In genomic region chr11:65817815-65818680, GRCh38 we compare ENCODE assay signal across 8 cellular contexts. TPM values are rescaled to one million over a fixed set of nuclear protein-coding genes. Genes with fewer than 3 reads are reported as not detected.
DNase-seq lines count a peak whose midpoint lies in the region; ATAC-seq and TF ChIP-seq lines count a peak whose summit lies in the region.

No MANE protein-coding gene starts in this region.

- H3K9me2 ChIP-seq in GM23248 (ENCODE audit: insufficient read depth) = no peaks in the 10 kb centered on the region

- H3K27ac Mint-ChIP-seq in neural progenitor cell = no peak overlapping the region

- H4K20me1 ChIP-seq in GM23248 (ENCODE audit: insufficient read depth) = no peaks in the 10 kb centered on the region
- H4K20me1 ChIP-seq in neural progenitor cell (ENCODE audit: low read depth) = no peaks in the 10 kb centered on the region

- no peak for TF ChIP-seq POLR2A in stomach (IDR thresholded peaks at IDR 0.05)

- H3K9ac ChIP-seq in GM23248 (peak overlapping the region; percentile 82), neural progenitor cell (no peak overlapping the region)

- H3K9me3 ChIP-seq in GM23248 (ENCODE audit: low read depth) (no peaks in the 10 kb centered on the region), RWPE2 (ENCODE audit: severe bottlenecking) (no peaks in the 10 kb centered on the region), neural progenitor cell (ENCODE audit: low read depth) (no peaks in the 10 kb centered on the region), stomach (no peaks in the 10 kb centered on the region)

- peak; percentile 82 for ATAC-seq in RWPE2 (ENCODE audit: low read depth)

- peak overlapping the region; percentile 30; the same call in 1 of the 2 replicates for H3K27ac ChIP-seq in GM23248
- H3K27ac ChIP-seq in RWPE2 (ENCODE audit: poor library complexity, severe bottlenecking) = peak overlapping the region; percentile 29
- H3K27ac ChIP-seq in neural progenitor cell = no peak overlapping the region
- H3K27ac ChIP-seq in stomach = peak overlapping the region; percentile 68 to 89 (median 87)

- 5% methylated on average over 55 to 69 of the region's 74 CpGs for WGBS in GM23248 (ENCODE audit: low coverage in 1 of 2, low lambda C conversion rate in 2 of 2, missing lambda C conversion rate in 2 of 2), 2 experiments
- 6 to 12% (median 7%) methylated on average over 34 to 74 of the region's 74 CpGs for WGBS in stomach, 5 donors

- no peak for TF ChIP-seq EP300 in stomach (IDR thresholded peaks at IDR 0.05)

- DNase-seq in DMS79 treated with DMSO at 0.1 percent for 48 hours (lab: John Stamatoyannopoulos, UW) (peak; percentile 87), GM23248 (peak; percentile 90), LoVo (ENCODE audit: low spot score) (peak; percentile 95), RWPE2 (ENCODE audit: low spot score) (peak; percentile 89), activated gamma-delta T cell (lab: John Stamatoyannopoulos, UW) (peak; percentile 82), foreskin fibroblast (peak; percentile 71 to 94), neural progenitor cell (ENCODE audit: low spot score) (peak; percentile 95), stomach (peak; percentile 98)

- H3K4me3 ChIP-seq in GM23248 = peak overlapping the region; percentile 85
- peak overlapping the region; percentile 46 for H3K4me3 ChIP-seq in RWPE2 (ENCODE audit: severe bottlenecking)
- H3K4me3 ChIP-seq in foreskin fibroblast (ENCODE audit: low read depth in 1 of 2, low read length in 2 of 2) = peak overlapping the region; percentile 49 to 64
- H3K4me3 ChIP-seq in neural progenitor cell = peak overlapping the region; percentile 62
- peak overlapping the region; percentile 61 to 81 (median 70) for H3K4me3 ChIP-seq in stomach

- TF ChIP-seq CTCF in RWPE2 (IDR thresholded peaks at IDR 0.05; ENCODE audit: poor library complexity, severe bottlenecking) = peak; percentile 99
- TF ChIP-seq CTCF in foreskin fibroblast (IDR thresholded peaks at IDR 0.05; ENCODE audit: low read depth, low read length) = peak; percentile 98
- TF ChIP-seq CTCF in neural progenitor cell (IDR thresholded peaks at IDR 0.05) = peak; percentile 97
- TF ChIP-seq CTCF in stomach (IDR thresholded peaks at IDR 0.05) = peak in 5 of 7 experiments; percentile 93 to 100 (median 99)

- H3K4me2 ChIP-seq in GM23248 (ENCODE audit: unreplicated experiment) = peak overlapping the region; percentile 94
- peak overlapping the region; percentile 77 for H3K4me2 ChIP-seq in neural progenitor cell

- H3F3A ChIP-seq in GM23248 (ENCODE audit: insufficient read depth) (no peaks in the 10 kb centered on the region), neural progenitor cell (ENCODE audit: low read depth) (no peaks in the 10 kb centered on the region)

- in situ Hi-C loops in GM23248 (cut with MboI) = no loop called here

- peaks cover 12% of the 10 kb centered on the region for H3K4me1 Mint-ChIP-seq in neural progenitor cell

- peaks cover 4% of the 10 kb centered on the region for H3K36me3 Mint-ChIP-seq in neural progenitor cell

- H3K4me3 Mint-ChIP-seq in neural progenitor cell = peak overlapping the region; percentile 84

- H3K4me1 ChIP-seq in GM23248 (ENCODE audit: insufficient read depth) = no peaks in the 10 kb centered on the region
- no peaks in the 10 kb centered on the region for H3K4me1 ChIP-seq in RWPE2 (ENCODE audit: insufficient read depth, poor library complexity, severe bottlenecking)
- H3K4me1 ChIP-seq in neural progenitor cell = no peaks in the 10 kb centered on the region
- H3K4me1 ChIP-seq in stomach = peaks cover 4 to 43% (median 33%) of the 10 kb centered on the region in 4 donors

- no peaks in the 10 kb centered on the region for H3K27me3 ChIP-seq in GM23248 (replicated peaks; ENCODE audit: insufficient read depth)
- H3K27me3 ChIP-seq in RWPE2 (ENCODE audit: insufficient read depth, poor library complexity, severe bottlenecking) = no peaks in the 10 kb centered on the region
- H3K27me3 ChIP-seq in neural progenitor cell = peaks cover 16% of the 10 kb centered on the region
- H3K27me3 ChIP-seq in stomach = no peaks in the 10 kb centered on the region

- H3K36me3 ChIP-seq in GM23248 (ENCODE audit: low read depth) = no peaks in the 10 kb centered on the region
- H3K36me3 ChIP-seq in RWPE2 (ENCODE audit: low read depth) = no peaks in the 10 kb centered on the region
- no peaks in the 10 kb centered on the region for H3K36me3 ChIP-seq in neural progenitor cell
- H3K36me3 ChIP-seq in stomach = peaks cover 0 to 10% (median 2%) of the 10 kb centered on the region in 4 donors

- H2AFZ ChIP-seq in GM23248 (peak overlapping the region; percentile 96), neural progenitor cell (replicated peaks) (peak overlapping the region; percentile 55)

- no peaks in the 10 kb centered on the region for H3K9me3 Mint-ChIP-seq in neural progenitor cell

- H3K79me2 ChIP-seq in GM23248 (ENCODE audit: insufficient read depth) (no peaks in the 10 kb centered on the region), neural progenitor cell (ENCODE audit: low read depth) (no peaks in the 10 kb centered on the region)

- intact Hi-C loops in stomach (cut with DNase I; ENCODE audit: low total_unique reads) = loop anchor here (5.0 kb wide), 1 partner anchor 106 kb away; the partner anchor contains the start of gene KAT5

- peaks cover 2% of the 10 kb centered on the region for H3K27me3 Mint-ChIP-seq in neural progenitor cell (ENCODE audit: insufficient read depth, low read depth)

RNA-seq across cellular contexts. Expression of gene SNX32, which starts 15.7 kb away (rescaled TPM):
- total RNA-seq in GM23248 (2014; rRNA removed; shearing (Covaris generic)) = not detected in 2 replicates
- polyA plus RNA-seq in GM23248 (2016; fragmentation: Nextera tagmentation; extraction: Ambion mirVana) (0.51 and 0.98 TPM in 2 replicates), stomach (under 1 TPM; 0.25 to 0.90 (median 0.61) TPM)
- total RNA-seq in neural progenitor cell (ENCODE audit: low replicate concordance) (1.4 and 3.0 TPM in 2 replicates), stomach (1 to 10 TPM in 2 of 5 donors, under 1 TPM in 1, not detected in 2; 0.29 to 1.4 (median 1.3) TPM)

RNA-seq across cellular contexts. Expression of gene OVOL1, which starts 31.2 kb away (rescaled TPM):
- total RNA-seq in GM23248 (2014; rRNA removed; shearing (Covaris generic)) = not detected in 2 replicates
- polyA plus RNA-seq in GM23248 (2016; fragmentation: Nextera tagmentation; extraction: Ambion mirVana) (not detected in 2 replicates), stomach (1 to 10 TPM in 2 of 3 donors, under 1 TPM in 1; 0.92 to 7.8 (median 1.3) TPM)
- total RNA-seq in neural progenitor cell (ENCODE audit: low replicate concordance) (0.12 TPM in 1 of 2 replicates, not detected in the other), stomach (100 to 1,000 TPM in 1 of 5 donors, 10 to 100 TPM in 1, 1 to 10 TPM in 2, not detected in 1; 1.2 to 120 (median 9.9) TPM)

RNA-seq across cellular contexts. Expression of gene AP5B1, which starts 37.3 kb away (rescaled TPM):
- total RNA-seq in GM23248 (2014; rRNA removed; shearing (Covaris generic)) = 14.8 and 16.4 TPM in 2 replicates
- polyA plus RNA-seq in GM23248 (2016; fragmentation: Nextera tagmentation; extraction: Ambion mirVana) (4.4 and 4.9 TPM in 2 replicates), stomach (1 to 10 TPM; 3.6 to 5.1 (median 3.7) TPM)
- total RNA-seq in neural progenitor cell (ENCODE audit: low replicate concordance) (3.6 and 13.8 TPM in 2 replicates), stomach (10 to 100 TPM in 4 of 5 donors, 1 to 10 TPM in 1; 7.3 to 44.9 (median 19.6) TPM)

RNA-seq across cellular contexts. Expression of gene CFL1, which starts 39.9 kb away (rescaled TPM):
- total RNA-seq in GM23248 (2014; rRNA removed; shearing (Covaris generic)) = 1,045 and 1,312 TPM in 2 replicates
- polyA plus RNA-seq in GM23248 (2016; fragmentation: Nextera tagmentation; extraction: Ambion mirVana) (2,650 and 2,758 TPM in 2 replicates), stomach (100 to 1,000 TPM; 534 to 874 (median 658) TPM)
- total RNA-seq in neural progenitor cell (ENCODE audit: low replicate concordance) (704 and 971 TPM in 2 replicates), stomach (1,000 to 10,000 TPM in 1 of 5 donors, 100 to 1,000 TPM in 4; 389 to 1,430 (median 677) TPM)

RNA-seq across cellular contexts. Expression of gene MUS81, which starts 42.2 kb away (rescaled TPM):
- total RNA-seq in GM23248 (2014; rRNA removed; shearing (Covaris generic)) = 49.6 and 56.0 TPM in 2 replicates
- polyA plus RNA-seq in GM23248 (2016; fragmentation: Nextera tagmentation; extraction: Ambion mirVana) (39.4 and 42.0 TPM in 2 replicates), stomach (10 to 100 TPM; 32.7 to 64.6 (median 32.9) TPM)
- total RNA-seq in neural progenitor cell (ENCODE audit: low replicate concordance) (36.8 and 42.4 TPM in 2 replicates), stomach (100 to 1,000 TPM in 2 of 5 donors, 10 to 100 TPM in 3; 26.4 to 162 (median 81.1) TPM)
